ENCODE assay signal across 8 cellular contexts in genomic region chr16:67917852-67918236, GRCh38. TPM values are rescaled to one million over a fixed set of nuclear protein-coding genes. Genes with fewer than 3 reads are reported as not detected.
A peak's percentile ranks its signal among the peaks of the same experiment; 100 is the strongest.
DNase-seq lines count a peak whose midpoint lies in the region; ATAC-seq lines count a peak whose summit lies in the region.

No MANE protein-coding gene starts in this region.

- H3K4me3 ChIP-seq in MG63 (no peak overlapping the region), mesendoderm (ENCODE audit: low read length) (no peak overlapping the region)

- no peaks in the 10 kb centered on the region for H3K9me3 ChIP-seq in MG63

- no peak overlapping the region for H2BK15ac ChIP-seq in mesendoderm (replicated peaks; ENCODE audit: low read depth)

- DNase-seq in AG08396 (ENCODE audit: low spot score) = peak; percentile 78
- peak; percentile 34 for DNase-seq in MG63
- peak; percentile 48 for DNase-seq in astrocyte of the hippocampus (ENCODE audit: low read depth, low spot score)
- peak; percentile 88 for DNase-seq in mesendoderm
- no peak for DNase-seq in retina
- no peak for DNase-seq in globus pallidus (ENCODE audit: low spot score)
- no peak for DNase-seq in NCI-H1436 treated with DMSO at 0.1 percent for 48 hours (lab: John Stamatoyannopoulos, UW)

- no peak overlapping the region for H3K4me2 ChIP-seq in mesendoderm (ENCODE audit: low read length)

- H4K8ac ChIP-seq in mesendoderm (ENCODE audit: low read depth, low read length) = no peak overlapping the region

- H3K18ac ChIP-seq in mesendoderm (ENCODE audit: low read length) = no peak overlapping the region

- H3K4ac ChIP-seq in mesendoderm (ENCODE audit: low read depth, low read length) = no peak overlapping the region

- H3K4me1 ChIP-seq in mesendoderm (ENCODE audit: control insufficient read depth, low read depth, low read length) = peaks cover 21% of the 10 kb centered on the region

- no peaks in the 10 kb centered on the region; the same call in 1 of the 2 replicates for H3K36me3 ChIP-seq in MG63
- no peaks in the 10 kb centered on the region for H3K36me3 ChIP-seq in mesendoderm (ENCODE audit: control insufficient read depth, insufficient read depth, low read length)

- no peak overlapping the region for H2BK120ac ChIP-seq in mesendoderm (ENCODE audit: low read depth, low read length)

- H3K9ac ChIP-seq in mesendoderm (ENCODE audit: low read length) = peak overlapping the region; percentile 14

- peak overlapping the region; percentile 96 for H2AK5ac ChIP-seq in mesendoderm (ENCODE audit: low read length)

- WGBS in mesendoderm (ENCODE audit: extremely low coverage, insufficient coverage, low lambda C conversion rate) = no CpG with 5 or more reads among the region's 4 CpGs

- no peak for ATAC-seq in HG02623 (IDR thresholded peaks at IDR 0.05; ENCODE audit: unreplicated experiment)

- peaks cover 7% of the 10 kb centered on the region for H3K79me2 ChIP-seq in mesendoderm (ENCODE audit: control insufficient read depth, insufficient read depth, low read length)

- no peak overlapping the region for H4K5ac ChIP-seq in mesendoderm (ENCODE audit: low read length)

- peaks cover 15% of the 10 kb centered on the region for H3K79me1 ChIP-seq in mesendoderm (ENCODE audit: low read length)

- no peak overlapping the region for H3K27ac ChIP-seq in mesendoderm (ENCODE audit: low read depth, low read length)

- H3K27me3 ChIP-seq in MG63 (no peaks in the 10 kb centered on the region), mesendoderm (ENCODE audit: insufficient read depth, low read length, poor library complexity) (no peaks in the 10 kb centered on the region)

- H2BK5ac ChIP-seq in mesendoderm (ENCODE audit: low read length) = peak overlapping the region; percentile 46

- peak overlapping the region; percentile 25 for H3K23ac ChIP-seq in mesendoderm (ENCODE audit: low read length)

- peak overlapping the region; percentile 77 for H3K56ac ChIP-seq in mesendoderm (ENCODE audit: low read length)

RNA-seq across cellular contexts. Expression of gene CTRL, which starts 13.8 kb away (rescaled TPM):
- 0.72 and 1.9 TPM in 2 replicates for total RNA-seq in MG63 (2014; rRNA removed; shearing (Covaris generic); ENCODE audit: low replicate concordance)
- polyA plus RNA-seq in mesendoderm (2013, experiment 1 of 2) = 1.9 TPM
- polyA plus RNA-seq in mesendoderm (2013, experiment 2 of 2) = 1.7 TPM

RNA-seq across cellular contexts. Expression of gene PSMB10, which starts 18.8 kb away (rescaled TPM):
- 8.8 and 12.7 TPM in 2 replicates for total RNA-seq in MG63 (2014; rRNA removed; shearing (Covaris generic); ENCODE audit: low replicate concordance)
- polyA plus RNA-seq in mesendoderm (2013, experiment 1 of 2) = 60.4 TPM
- 58.4 TPM for polyA plus RNA-seq in mesendoderm (2013, experiment 2 of 2)

RNA-seq across cellular contexts. Expression of gene PSKH1, which starts 24.8 kb away (rescaled TPM):
- total RNA-seq in MG63 (2014; rRNA removed; shearing (Covaris generic); ENCODE audit: low replicate concordance) = 3.1 and 13.8 TPM in 2 replicates
- polyA plus RNA-seq in mesendoderm (2013, experiment 1 of 2) = 22.4 TPM
- polyA plus RNA-seq in mesendoderm (2013, experiment 2 of 2) = 20.5 TPM

RNA-seq across cellular contexts. Expression of gene LCAT, which starts 26.1 kb away (rescaled TPM):
- 0.16 TPM in 1 of 2 replicates, not detected in the other for total RNA-seq in MG63 (2014; rRNA removed; shearing (Covaris generic); ENCODE audit: low replicate concordance)
- 8.5 TPM for polyA plus RNA-seq in mesendoderm (2013, experiment 1 of 2)
- 7.3 TPM for polyA plus RNA-seq in mesendoderm (2013, experiment 2 of 2)

RNA-seq across cellular contexts. Expression of gene NRN1L, which starts 33.2 kb away (rescaled TPM):
- total RNA-seq in MG63 (2014; rRNA removed; shearing (Covaris generic); ENCODE audit: low replicate concordance) = not detected in 2 replicates
- 10.2 TPM for polyA plus RNA-seq in mesendoderm (2013, experiment 1 of 2)
- polyA plus RNA-seq in mesendoderm (2013, experiment 2 of 2) = 10.3 TPM

Comparison
In these comparisons a context has a peak if more than half of its experiments do, and no peak if none do; other contexts are left out.
1. DNase-seq: peak in AG08396 (single experiment), MG63 (single experiment), astrocyte of the hippocampus (single experiment) and mesendoderm (single experiment); none in retina (single experiment), globus pallidus (single experiment) and NCI-H1436 treated with DMSO at 0.1 percent for 48 hours (single experiment).